In genomic region chr20:54284928-54285704, GRCh38 we compare ENCODE assay signal across 1 cellular context.
TF ChIP-seq lines count a peak whose summit lies in the region.

No MANE protein-coding gene starts in this region.

TF ChIP-seq in H1, 55 proteins besides CTCF, POLR2A, EP300 and RAD21:
- TF ChIP-seq TCF12 (IDR thresholded peaks at IDR 0.05; ENCODE audit: low read depth, low read length) (no peak), NANOG (IDR thresholded peaks at IDR 0.05; ENCODE audit: insufficient read depth, low read depth, low read length, poor library complexity, severe bottlenecking) (no peak), ATF3 (IDR thresholded peaks at IDR 0.05; ENCODE audit: insufficient read depth, low read depth, low read length) (no peak), HDAC6 (IDR thresholded peaks at IDR 0.05; ENCODE audit: low read depth, low read length) (no peak), E2F6 (IDR thresholded peaks at IDR 0.05) (no peak), YY1 (IDR thresholded peaks at IDR 0.05; ENCODE audit: low read depth, low read length) (no peak), TBP (IDR thresholded peaks at IDR 0.05; ENCODE audit: low read depth, low read length) (no peak), TAF1 (IDR thresholded peaks at IDR 0.05; ENCODE audit: low read depth, low read length) (no peak), KDM1A (IDR thresholded peaks at IDR 0.05; ENCODE audit: borderline replicate concordance, low read length) (no peak), ASH2L (IDR thresholded peaks at IDR 0.05; ENCODE audit: low read length) (no peak)
